In genomic region chr6:2791124-2792050, GRCh38 we compare ENCODE assay signal across 8 cellular contexts. TPM values are rescaled to one million over a fixed set of nuclear protein-coding genes. Genes with fewer than 3 reads are reported as not detected.
DNase-seq lines count a peak whose midpoint lies in the region; ATAC-seq, FAIRE-seq and TF ChIP-seq lines count a peak whose summit lies in the region.

No MANE protein-coding gene starts in this region.

- peaks cover 20% of the 10 kb centered on the region for H3K36me3 Mint-ChIP-seq in Caco-2 (ENCODE audit: insufficient read depth, unreplicated experiment)

- H3K4me3 Mint-ChIP-seq in Caco-2 (ENCODE audit: unreplicated experiment), result no peak overlapping the region

- no peaks in the 10 kb centered on the region for H3K27me3 Mint-ChIP-seq in Caco-2 (ENCODE audit: insufficient read depth, unreplicated experiment)

- H3K9me3 Mint-ChIP-seq in Caco-2 (ENCODE audit: unreplicated experiment), result no peaks in the 10 kb centered on the region

- POLR2A ChIA-PET in Caco-2 (lab: Charles Lee), result interaction anchor here (0.6 to 1.9 kb wide), 4 partner anchors 48 to 208 kb away, joined by 3 to 20 read pairs (median 10); partner anchors contain the start of gene SERPINB1

- intact Hi-C loops in Caco-2 (cut with micrococcal nuclease; ENCODE audit: unreplicated experiment), result loop anchor here (1.0 to 10.0 kb wide), 6 partner anchors 50 to 263 kb away; partner anchors contain the start of gene SERPINB1
- intact Hi-C loops in colonic mucosa (cut with DNase I), result loop anchor here (5.0 kb wide), 2 partner anchors 51 to 121 kb away; partner anchors contain the start of gene SERPINB1
- intact Hi-C loops in left colon (cut with DNase I, micrococcal nuclease), result loop anchor here in 1 of 2 donors (5.0 to 10.0 kb wide), 2 partner anchors 53 to 141 kb away; partner anchors contain the start of gene SERPINB1
- intact Hi-C loops in posterior vena cava (cut with DNase I), result loop anchor here in 1 of 2 donors (10.0 kb wide), 2 partner anchors 53 to 143 kb away; partner anchors contain the start of gene SERPINB1

- H3K4me3 ChIP-seq in Caco-2 (ENCODE audit: low read depth, low read length) (no peak overlapping the region), colonic mucosa (no peak overlapping the region)

- H3K27me3 ChIP-seq in Caco-2 (replicated peaks; ENCODE audit: control insufficient read depth, insufficient read depth, low read length) (no peaks in the 10 kb centered on the region), colonic mucosa (no peaks in the 10 kb centered on the region)

- peak; percentile 76 for FAIRE-seq in TTC549 (lab: Jason Lieb, UNC)

- DNase-seq in Caco-2 (peak; percentile 67 to 74), NCI-H2029 (lab: John Stamatoyannopoulos, UW) (peak; percentile 48), colonic mucosa (peak; percentile 79), left colon (peak; percentile 70 to 72), posterior vena cava (ENCODE audit: low spot score) (no peak)
- peak; percentile 54 to 59 for DNase-seq in stimulated activated CD4-positive, alpha-beta T cell treated with anti-CD3 and anti-CD28 coated beads, Interleukin-2, amount 100 ng/mL, for 24 hours

- H3K4me1 ChIP-seq in Caco-2, result peaks cover 8% of the 10 kb centered on the region; the same call in 1 of the 2 replicates
- H3K4me1 ChIP-seq in colonic mucosa, result no peaks in the 10 kb centered on the region

- H3K36me3 ChIP-seq in Caco-2 (ENCODE audit: control insufficient read depth, insufficient read depth, low read length) (no peaks in the 10 kb centered on the region), colonic mucosa (no peaks in the 10 kb centered on the region)

- ATAC-seq in GM21390 (IDR thresholded peaks at IDR 0.05; ENCODE audit: unreplicated experiment) (peak; percentile 71), left colon (peak; percentile 89)

- H3K27ac ChIP-seq in colonic mucosa, result peak overlapping the region; percentile 37

- H3K27ac Mint-ChIP-seq in Caco-2 (ENCODE audit: unreplicated experiment), result no peak overlapping the region

- TF ChIP-seq CTCF in Caco-2 (IDR thresholded peaks at IDR 0.05; ENCODE audit: insufficient read depth in 1 of 2, low read depth in 1 of 2, low read length in 1 of 2, severe bottlenecking in 1 of 2, unreplicated experiment in 1 of 2), result peak; percentile 78
- TF ChIP-seq CTCF in colonic mucosa (IDR thresholded peaks at IDR 0.05), result peak; percentile 66

- BruUV-seq in Caco-2 (replicated peaks; lab: Mats Ljungman, UMichigan), result no TSS peak

- H3K9me3 ChIP-seq in Caco-2 (no peaks in the 10 kb centered on the region), colonic mucosa (no peaks in the 10 kb centered on the region)

- CTCF ChIA-PET in Caco-2 (lab: Charles Lee), result interaction anchor here (0.5 to 2.1 kb wide), 32 partner anchors 21 to 1311 kb away, joined by 3 to 67 read pairs (median 4); partner anchors contain the start of gene SERPINB1

- no peak overlapping the region for H3K9ac ChIP-seq in colonic mucosa (ENCODE audit: low read depth in 2 of 2, low read length in 2 of 2)

- H3K4me1 Mint-ChIP-seq in Caco-2 (ENCODE audit: low read depth, unreplicated experiment), result peaks cover 7% of the 10 kb centered on the region

RNA-seq across cellular contexts. Expression of gene WRNIP1, which starts 26.2 kb away (rescaled TPM):
- total RNA-seq in Caco-2 (2022) (46.5 and 51.7 TPM in 2 replicates), colonic mucosa (10 to 100 TPM; 49.9 to 53.7 TPM), left colon (10 to 100 TPM; 42.7 to 44.3 TPM), posterior vena cava (10 to 100 TPM; 21.7 to 26.1 TPM)

RNA-seq across cellular contexts. Expression of gene MYLK4, which starts 40.7 kb away (rescaled TPM):
- 0.65 and 0.75 TPM in 2 replicates for total RNA-seq in Caco-2 (2022)
- total RNA-seq in colonic mucosa, result under 1 TPM; 0.20 to 0.35 TPM
- under 1 TPM; 0.34 to 0.55 TPM for total RNA-seq in left colon
- total RNA-seq in posterior vena cava, result under 1 TPM; 0.67 to 0.74 TPM

RNA-seq across cellular contexts. Expression of gene SERPINB1, which starts 50.3 kb away (rescaled TPM):
- total RNA-seq in Caco-2 (2022), result 75.6 and 81.9 TPM in 2 replicates
- total RNA-seq in colonic mucosa, result 100 to 1,000 TPM; 135 to 173 TPM
- total RNA-seq in left colon, result 100 to 1,000 TPM; 168 to 208 TPM
- 10 to 100 TPM; 30.8 to 44.0 TPM for total RNA-seq in posterior vena cava
